17 cellular contexts compared by ENCODE assay signal in the genomic region with DNA sequence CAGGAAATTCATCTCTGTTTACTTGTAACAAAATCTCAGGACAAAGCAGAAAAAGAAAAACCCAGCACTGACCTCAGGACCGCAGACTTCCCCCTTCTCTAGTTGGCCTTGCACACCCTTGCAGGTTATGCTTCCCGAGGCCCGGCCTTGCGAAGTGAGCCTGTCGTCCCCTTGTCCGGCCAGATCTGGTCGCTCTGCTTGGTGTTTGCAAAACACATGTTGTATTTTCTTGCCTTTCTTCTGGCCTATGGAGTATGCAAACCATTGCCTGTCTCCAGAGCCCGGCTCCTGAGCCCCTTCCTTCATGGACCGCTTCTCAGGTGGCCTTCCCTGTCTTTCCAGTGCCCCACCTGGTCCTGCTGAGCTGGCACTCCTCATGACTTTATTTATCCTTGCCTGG. TPM values are rescaled to one million over a fixed set of nuclear protein-coding genes. Genes with fewer than 3 reads are reported as not detected.
DNase-seq lines count a peak whose midpoint lies in the region; ATAC-seq and TF ChIP-seq lines count a peak whose summit lies in the region.
"Had no signal": no experiment of that assay in that cellular context is flagged by ENCODE, and none has a peak within 500 bp of the region (broad histone marks: within the 10 kb centered on the region; RNA-seq: fewer than 3 reads in every experiment).

No MANE protein-coding gene starts in this region.

- H2BK15ac ChIP-seq in mesenchymal stem cell (ENCODE audit: low read depth, poor library complexity, severe bottlenecking), result peak overlapping the region; percentile 60

- in situ Hi-C loops in gastrocnemius medialis (cut with MboI; ENCODE audit: low sequenced_read_pairs in 4 of 4), result no loop called here

- CTCF ChIA-PET in RWPE1 (lab: Yijun Ruan, JAX), result interaction anchor here (0.7 kb wide), 1 partner anchor 59 kb away, joined by 4 read pairs; no protein-coding TSS in a partner anchor

- H3K9me3 ChIP-seq in body of pancreas (no peaks in the 10 kb centered on the region), mesenchymal stem cell (ENCODE audit: control insufficient read depth, low read length) (no peaks in the 10 kb centered on the region), gastrocnemius medialis (no peaks in the 10 kb centered on the region)
- H3K9me3 ChIP-seq: HAP-1, SJCRH30 had no signal

- TF ChIP-seq POLR2A in body of pancreas (IDR thresholded peaks at IDR 0.05) (no peak), gastrocnemius medialis (IDR thresholded peaks at IDR 0.05) (no peak)

- no peak overlapping the region for H2AFZ ChIP-seq in mesenchymal stem cell (ENCODE audit: low read depth, low read length)

- WGBS in body of pancreas, 2 donors, result 30 to 37% methylated on average over 9 of the region's 9 CpGs
- 97% methylated on average over 9 of the region's 9 CpGs for WGBS in mesenchymal stem cell

- DNase-seq in RWPE1 (ENCODE audit: low spot score) (no peak), body of pancreas (peak in 1 of 4 donors; percentile 55), mesenchymal stem cell (no peak), gastrocnemius medialis (no peak), NCI-H2107 treated with DMSO at 0.1 percent for 48 hours (lab: John Stamatoyannopoulos, UW; ENCODE audit: unreplicated experiment) (no peak), SIG-M5 (lab: John Stamatoyannopoulos, UW) (no peak), caudate nucleus (lab: John Stamatoyannopoulos, UW) (no peak)
- DNase-seq: CD4-positive, alpha-beta T cell; DMS53; NCI-H1417; NCI-H187 treated with DMSO at 0.1 percent for 48 hours; NCI-H446; NCI-H69; NK-92 treated with Interleukin-12 subunit alpha and Interleukin-12 subunit beta, amount 100 ng/mL, for 24 hours; SJCRH30 had no signal

- H2BK5ac ChIP-seq in mesenchymal stem cell (ENCODE audit: low read depth, low read length, poor library complexity, severe bottlenecking), result no peak overlapping the region

- H3K4me1 ChIP-seq in body of pancreas (peaks cover 81% of the 10 kb centered on the region), mesenchymal stem cell (ENCODE audit: control insufficient read depth, insufficient read depth, low read depth, low read length) (peaks cover 35% of the 10 kb centered on the region), gastrocnemius medialis (peaks cover 62 to 84% of the 10 kb centered on the region in 2 donors)

- H3K36me3 ChIP-seq in body of pancreas (replicated peaks in 1 of 2; ENCODE audit: insufficient read depth in 1 of 2, low read depth in 2 of 2) (no peaks in the 10 kb centered on the region), mesenchymal stem cell (ENCODE audit: control insufficient read depth in 1 of 2, insufficient read depth in 2 of 2, low read depth in 1 of 2, low read length in 2 of 2) (peaks cover 5 to 24% of the 10 kb centered on the region in 2 experiments), gastrocnemius medialis (no peaks in the 10 kb centered on the region)
- H3K36me3 ChIP-seq: HAP-1, SJCRH30 had no signal

- intact Hi-C loops in body of pancreas (cut with DNase I) (no loop called here), gastrocnemius medialis (cut with DNase I; ENCODE audit: low total_unique reads) (loop anchor here (10.0 kb wide), 1 partner anchor 389 kb away; a partner anchor contains a TSS)

- H2BK120ac ChIP-seq in mesenchymal stem cell (ENCODE audit: low read depth, low read length), result no peak overlapping the region

- TF ChIP-seq CTCF in RWPE1 (conservative IDR thresholded peaks at IDR 0.05; ENCODE audit: low read depth), result no peak
- no peak for TF ChIP-seq CTCF in body of pancreas (IDR thresholded peaks at IDR 0.05)
- no peak for TF ChIP-seq CTCF in gastrocnemius medialis (IDR thresholded peaks at IDR 0.05 in 4 of 5, conservative IDR thresholded peaks at IDR 0.05 in 1 of 5)

- no peak for ATAC-seq in body of pancreas
- no peak for ATAC-seq in gastrocnemius medialis

- H4K91ac ChIP-seq in mesenchymal stem cell (ENCODE audit: low read length), result no peak overlapping the region

- H3K79me1 ChIP-seq in mesenchymal stem cell (replicated peaks; ENCODE audit: low read length, poor library complexity, severe bottlenecking), result peaks cover 48% of the 10 kb centered on the region

- H3K27ac ChIP-seq in RWPE1 (peak overlapping the region; percentile 24; the same call in 1 of the 2 replicates), body of pancreas (peak overlapping the region; percentile 40 to 98 (median 79)), mesenchymal stem cell (ENCODE audit: low read length, poor library complexity, severe bottlenecking) (no peak overlapping the region), gastrocnemius medialis (peak overlapping the region; percentile 97 to 100 (median 99)), caudate nucleus (ENCODE audit: low read depth, low read length) (no peak overlapping the region)
- H3K27ac ChIP-seq: HL-60, SJCRH30 had no signal

- H2BK12ac ChIP-seq in mesenchymal stem cell (ENCODE audit: low read length in 2 of 2), result no peak overlapping the region

- POLR2A ChIA-PET in RWPE1 (lab: Yijun Ruan, JAX; ENCODE audit: low non-redundant PET), result no interaction called here

- H3K4ac ChIP-seq in mesenchymal stem cell (ENCODE audit: low read depth in 1 of 2, low read length in 2 of 2), result no peak overlapping the region

- no peak overlapping the region for H3K18ac ChIP-seq in mesenchymal stem cell (ENCODE audit: low read depth in 1 of 2, low read length in 2 of 2)

- no peak overlapping the region for H4K8ac ChIP-seq in mesenchymal stem cell (ENCODE audit: low read length)

- H3K14ac ChIP-seq in mesenchymal stem cell (ENCODE audit: low read length in 2 of 2), result no peak overlapping the region

- no peak overlapping the region for H3K23ac ChIP-seq in mesenchymal stem cell (ENCODE audit: low read length in 2 of 2)

- no peak overlapping the region for H3K4me2 ChIP-seq in mesenchymal stem cell (ENCODE audit: low read length, poor library complexity, severe bottlenecking)

- H3K27me3 ChIP-seq in body of pancreas, result no peaks in the 10 kb centered on the region
- no peaks in the 10 kb centered on the region for H3K27me3 ChIP-seq in mesenchymal stem cell (ENCODE audit: control insufficient read depth in 1 of 2, insufficient read depth in 1 of 2, low read length in 2 of 2)
- H3K27me3 ChIP-seq in gastrocnemius medialis, result no peaks in the 10 kb centered on the region
- H3K27me3 ChIP-seq: SJCRH30 had no signal

- no peak overlapping the region for H3K9ac ChIP-seq in mesenchymal stem cell (ENCODE audit: low read length)

- H2AK5ac ChIP-seq in mesenchymal stem cell (ENCODE audit: low read length, severe bottlenecking), result no peak overlapping the region

- H3K4me3 ChIP-seq in body of pancreas, result no peak overlapping the region
- no peak overlapping the region for H3K4me3 ChIP-seq in mesenchymal stem cell (ENCODE audit: insufficient read depth in 1 of 2, low read depth in 1 of 2, low read length in 2 of 2)
- peak overlapping the region in 1 of 4 donors; percentile 1 for H3K4me3 ChIP-seq in gastrocnemius medialis
- H3K4me3 ChIP-seq: HAP-1, SJCRH30 had no signal

RNA-seq across cellular contexts. Expression of a gene that starts 4.8 kb away (rescaled TPM):
- total RNA-seq in body of pancreas, result 100 to 1,000 TPM; 269 to 446 TPM
- polyA plus RNA-seq in mesenchymal stem cell (2013, experiment 1 of 2), result 12.3 TPM
- 12.2 TPM for polyA plus RNA-seq in mesenchymal stem cell (2013, experiment 2 of 2)
- total RNA-seq in gastrocnemius medialis, result 100 to 1,000 TPM; 245 to 391 (median 274) TPM

Comparison
In these comparisons a context has a peak if more than half of its experiments do, and no peak if none do; other contexts are left out.
1. H3K27ac ChIP-seq: peak in RWPE1 (single experiment), body of pancreas (4 of 4) and gastrocnemius medialis (4 of 4); none in mesenchymal stem cell (single experiment) and caudate nucleus (single experiment).